ENCODE assay signal across 23 cellular contexts in the genomic region with DNA sequence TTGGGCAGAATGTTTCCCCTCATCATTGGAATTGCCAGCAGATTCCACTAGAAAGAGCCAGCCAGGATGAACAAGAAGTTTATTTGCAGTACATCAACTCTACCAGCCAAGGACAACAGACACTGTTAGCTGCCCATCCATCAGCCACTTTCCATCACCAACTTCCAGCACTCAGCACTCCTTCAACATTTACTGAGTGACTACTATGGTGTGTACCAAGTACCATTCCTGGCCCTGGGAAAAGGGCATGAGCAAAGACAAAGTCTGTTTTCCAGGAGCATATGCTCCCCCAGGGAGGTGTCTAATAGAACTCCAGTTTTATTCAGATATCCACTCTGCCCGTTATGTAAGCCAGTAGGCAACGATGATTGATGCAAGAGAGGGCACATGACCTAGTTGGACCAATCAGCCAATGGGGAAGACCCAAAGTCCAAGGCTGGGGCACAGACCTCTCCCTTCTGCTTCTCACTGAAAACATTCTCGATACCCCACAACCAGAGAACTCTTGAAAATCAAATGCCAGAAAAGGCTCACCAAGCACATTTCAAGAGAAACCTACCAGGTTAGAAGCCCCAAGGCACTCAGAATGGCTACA. TPM values are rescaled to one million over a fixed set of nuclear protein-coding genes. Genes with fewer than 3 reads are reported as not detected.
A peak's percentile ranks its signal among the peaks of the same experiment; 100 is the strongest.
DNase-seq lines count a peak whose midpoint lies in the region; ATAC-seq, FAIRE-seq and TF ChIP-seq lines count a peak whose summit lies in the region.
"Had no signal": no experiment of that assay in that cellular context is flagged by ENCODE, and none has a peak within 500 bp of the region (broad histone marks: within the 10 kb centered on the region; RNA-seq: fewer than 3 reads in every experiment).

No MANE protein-coding gene starts in this region.

- no TSS peak for BruUV-seq in HepG2 (replicated peaks; lab: Mats Ljungman, UMichigan)

- no peak for TF ChIP-seq EP300 in HepG2 (IDR thresholded peaks at IDR 0.05; ENCODE audit: low read depth in 2 of 2, low read length in 2 of 2)
- TF ChIP-seq EP300 in HepG2 (CRISPR knock-in tag; IDR thresholded peaks at IDR 0.05; ENCODE audit: borderline replicate concordance): no peak

- peaks cover 2 to 7% of the 10 kb centered on the region in 2 donors for H3K36me3 Mint-ChIP-seq in activated T-cell treated with anti-CD3 and anti-CD28 coated beads, Interleukin-2, amount 50 U/mL, for 72 hours (ENCODE audit: insufficient read depth in 2 of 2)

- no peak overlapping the region for H3K9ac ChIP-seq in Loucy (ENCODE audit: low read depth, low read length, poor library complexity, severe bottlenecking)
- no peak overlapping the region for H3K9ac ChIP-seq in HepG2 (ENCODE audit: insufficient read depth, low read depth, low read length)

- H3K27ac Mint-ChIP-seq in activated T-cell treated with anti-CD3 and anti-CD28 coated beads, Interleukin-2, amount 50 U/mL, for 72 hours: peak overlapping the region; percentile 36
- H3K27ac Mint-ChIP-seq: activated naive CD4-positive, alpha-beta T cell treated with anti-CD3 and anti-CD28 coated beads, Interleukin-2, amount 10 ng/mL, durations not matched to agents 7 days and 5 days had no signal

- peak overlapping the region; percentile 6 for H3K27ac ChIP-seq in HepG2 (ENCODE audit: extremely low read length, insufficient read depth, low read length)
- H3K27ac ChIP-seq in thyroid gland: peak overlapping the region; percentile 69 to 91 (median 82)
- H3K27ac ChIP-seq: epithelial cell of prostate, foreskin keratinocyte, tibial nerve had no signal

- ATAC-seq in activated T-cell treated with anti-CD3 and anti-CD28 coated beads, Interleukin-2, amount 50 U/mL, for 72 hours (replicated peaks in 1 of 2): no peak
- peak; percentile 36 for ATAC-seq in HepG2
- ATAC-seq in GM21786 (IDR thresholded peaks at IDR 0.05; ENCODE audit: unreplicated experiment): no peak
- ATAC-seq: foreskin keratinocyte; Panc1; stimulated activated naive B cell treated with anti-CD40 and anti-IgM and Interleukin-4, amounts not matched to agents 10 μg/mL and 1 μg/mL and 100 μg/mL, for 72 hours had no signal

- TF ChIP-seq CTCF in Loucy (conservative IDR thresholded peaks at IDR 0.05; ENCODE audit: low read length): no peak
- TF ChIP-seq CTCF in HepG2 (CRISPR knock-in tag; IDR thresholded peaks at IDR 0.05): no peak
- TF ChIP-seq CTCF in thyroid gland (IDR thresholded peaks at IDR 0.05): no peak
- no peak for TF ChIP-seq CTCF in D721Med (IDR thresholded peaks at IDR 0.05; ENCODE audit: insufficient read depth, missing control alignments)

- H3K27me3 Mint-ChIP-seq in activated T-cell treated with anti-CD3 and anti-CD28 coated beads, Interleukin-2, amount 50 U/mL, for 72 hours (ENCODE audit: low read depth): no peaks in the 10 kb centered on the region
- H3K27me3 Mint-ChIP-seq: activated naive CD4-positive, alpha-beta T cell treated with anti-CD3 and anti-CD28 coated beads, Interleukin-2, amount 10 ng/mL, durations not matched to agents 7 days and 5 days; memory B cell; stimulated activated naive B cell treated with anti-CD40 and anti-IgM and Interleukin-4, amounts not matched to agents 10 μg/mL and 1 μg/mL and 100 μg/mL, for 72 hours had no signal

- TF ChIP-seq RAD21 in HepG2 (CRISPR knock-in tag; IDR thresholded peaks at IDR 0.05): no peak

- H2AFZ ChIP-seq in Loucy (ENCODE audit: low read length): no peak overlapping the region
- H2AFZ ChIP-seq in HepG2 (ENCODE audit: low read length): no peak overlapping the region

- no peak overlapping the region for H3K4me3 Mint-ChIP-seq in activated T-cell treated with anti-CD3 and anti-CD28 coated beads, Interleukin-2, amount 50 U/mL, for 72 hours
- H3K4me3 Mint-ChIP-seq: activated naive CD4-positive, alpha-beta T cell treated with anti-CD3 and anti-CD28 coated beads, Interleukin-2, amount 10 ng/mL, durations not matched to agents 7 days and 5 days; memory B cell; nephron progenitor cell; stimulated activated naive B cell treated with anti-CD40 and anti-IgM and Interleukin-4, amounts not matched to agents 10 μg/mL and 1 μg/mL and 100 μg/mL, for 72 hours had no signal

- H3K4me1 Mint-ChIP-seq in activated T-cell treated with anti-CD3 and anti-CD28 coated beads, Interleukin-2, amount 50 U/mL, for 72 hours (ENCODE audit: low read depth): peaks cover 86% of the 10 kb centered on the region

- 73% methylated on average over 3 of the region's 3 CpGs for WGBS in HepG2 (ENCODE audit: low lambda C conversion rate)
- 76 to 77% methylated on average over 3 of the region's 3 CpGs for WGBS in thyroid gland, 2 donors

- H3K9me3 ChIP-seq in Loucy (ENCODE audit: insufficient read depth, low read depth, low read length) (no peaks in the 10 kb centered on the region), HepG2 (ENCODE audit: low read length) (no peaks in the 10 kb centered on the region), thyroid gland (no peaks in the 10 kb centered on the region)
- H3K9me3 ChIP-seq: tibial nerve had no signal

- H4K20me1 ChIP-seq in Loucy (ENCODE audit: insufficient read depth, low read length, poor library complexity, severe bottlenecking) (peaks cover 30% of the 10 kb centered on the region), HepG2 (ENCODE audit: insufficient read depth, low read length) (peaks cover 69% of the 10 kb centered on the region)

- H3K27me3 ChIP-seq in Loucy (ENCODE audit: insufficient read depth, low read length, poor library complexity, severe bottlenecking) (no peaks in the 10 kb centered on the region), HepG2 (ENCODE audit: control insufficient read depth in 1 of 2, insufficient read depth in 2 of 2, low read length in 2 of 2) (no peaks in the 10 kb centered on the region; a peak in 1 of 5 replicates), thyroid gland (no peaks in the 10 kb centered on the region)
- H3K27me3 ChIP-seq: foreskin keratinocyte, tibial nerve had no signal

- DNase-seq in activated T-cell treated with anti-CD3 and anti-CD28 coated beads, Interleukin-2, amount 50 U/mL, for 72 hours: no peak
- no peak for DNase-seq in activated T-cell treated with anti-CD3 and anti-CD28 coated beads for 4 hours
- DNase-seq in HepG2 (ENCODE audit: low spot score): peak; percentile 34
- no peak for DNase-seq in thyroid gland
- DNase-seq in D721Med (ENCODE audit: insufficient read length, low spot score): no peak
- no peak for DNase-seq in OCI-M2 (lab: John Stamatoyannopoulos, UW; ENCODE audit: unreplicated experiment)
- DNase-seq: activated CD4-positive, CD25-positive, alpha-beta regulatory T cell treated with anti-CD3 and anti-CD28 coated beads, Interleukin-2, amount 50 U/mL, for 72 hours; activated naive CD4-positive, alpha-beta T cell treated with anti-CD3 and anti-CD28 coated beads, Interleukin-2, amount 10 ng/mL, durations not matched to agents 7 days and 5 days; DMS79 treated with DMSO at 0.1 percent for 48 hours; foreskin keratinocyte; kidney; NCI-H1694 treated with DMSO at 0.1 percent for 48 hours; nephron progenitor cell; stimulated activated CD4-positive, alpha-beta T cell treated with anti-CD3 and anti-CD28 coated beads, Interleukin-15, amount 100 ng/mL, for 24 hours; stimulated activated naive B cell treated with anti-CD40 and anti-IgM and Interleukin-4, amounts not matched to agents 10 μg/mL and 1 μg/mL and 100 μg/mL, for 72 hours had no signal

- CTCF ChIA-PET in HepG2 (lab: Yijun Ruan, JAX; ENCODE audit: low intra/inter-chr PET ratio, low total read pairs): no interaction called here

- peaks cover 89% of the 10 kb centered on the region for H3K79me2 ChIP-seq in Loucy (ENCODE audit: insufficient read depth, low read length)
- H3K79me2 ChIP-seq in HepG2 (ENCODE audit: insufficient read depth, low read length): peaks cover 98% of the 10 kb centered on the region

- H3K4me1 ChIP-seq in Loucy (ENCODE audit: insufficient read depth, low read length, poor library complexity, severe bottlenecking) (peaks cover 55% of the 10 kb centered on the region), HepG2 (ENCODE audit: insufficient read depth, low read length) (peaks cover 71% of the 10 kb centered on the region), thyroid gland (peaks cover 88 to 92% of the 10 kb centered on the region in 2 donors)

- peaks cover 6% of the 10 kb centered on the region; the same call in 1 of the 2 replicates for H3K36me3 ChIP-seq in Loucy (ENCODE audit: insufficient read depth, low read length)
- peaks cover 6 to 45% of the 10 kb centered on the region in 2 experiments; a peak in 4 of 5 replicates for H3K36me3 ChIP-seq in HepG2 (replicated peaks in 1 of 2; ENCODE audit: control insufficient read depth in 1 of 2, insufficient read depth in 2 of 2, low read length in 2 of 2)
- H3K36me3 ChIP-seq in thyroid gland: no peaks in the 10 kb centered on the region

- intact Hi-C loops in HepG2 (cut with micrococcal nuclease; ENCODE audit: unreplicated experiment): no loop called here
- intact Hi-C loops in thyroid gland (cut with DNase I): no loop called here

- no peaks in the 10 kb centered on the region for H3K9me2 ChIP-seq in Loucy (replicated peaks; ENCODE audit: low read depth, low read length)

- FAIRE-seq in HepG2 (lab: Jason Lieb, UNC): no peak
- no peak for FAIRE-seq in D721Med (lab: Jason Lieb, UNC)
- FAIRE-seq: H54, kidney had no signal

- in situ Hi-C loops in HepG2 (cut with HindIII; ENCODE audit: extremely low pct_ligation_motif_present, low pct_unique_long_range_greater_than_20kb): no loop called here

- POLR2A ChIA-PET in HepG2 (lab: Yijun Ruan, JAX): no interaction called here

- H3K4me2 ChIP-seq in Loucy (ENCODE audit: low read depth, low read length, poor library complexity, severe bottlenecking) (peak overlapping the region; percentile 29), HepG2 (ENCODE audit: low read depth, low read length) (0 out of 2 replicates have a peak overlapping the region, but pooled peaks have one; percentile 6)

- TF ChIP-seq POLR2A in HepG2 (IDR thresholded peaks at IDR 0.05; ENCODE audit: insufficient read depth in 1 of 2, low read depth in 2 of 2, low read length in 2 of 2) (no peak), thyroid gland (IDR thresholded peaks at IDR 0.05) (no peak)

- H3K4me3 ChIP-seq in Loucy (ENCODE audit: low read length, poor library complexity, severe bottlenecking) (no peak overlapping the region), HepG2 (replicated peaks in 1 of 3; ENCODE audit: insufficient read depth in 1 of 3, low read depth in 2 of 3, low read length in 3 of 3) (no peak overlapping the region), thyroid gland (replicated peaks in 1 of 3) (no peak overlapping the region)
- H3K4me3 ChIP-seq: tibial nerve had no signal

- no peaks in the 10 kb centered on the region; the same call in 1 of the 2 replicates for H3F3A ChIP-seq in Loucy (ENCODE audit: low read depth)

- H3K9me3 Mint-ChIP-seq in activated T-cell treated with anti-CD3 and anti-CD28 coated beads, Interleukin-2, amount 50 U/mL, for 72 hours: no peaks in the 10 kb centered on the region
- H3K9me3 Mint-ChIP-seq: activated naive CD4-positive, alpha-beta T cell treated with anti-CD3 and anti-CD28 coated beads, Interleukin-2, amount 10 ng/mL, durations not matched to agents 7 days and 5 days; brain; memory B cell; stimulated activated naive B cell treated with anti-CD40 and anti-IgM and Interleukin-4, amounts not matched to agents 10 μg/mL and 1 μg/mL and 100 μg/mL, for 72 hours had no signal

RNA-seq across cellular contexts. Expression of a gene that starts 7.5 kb away (rescaled TPM):
- total RNA-seq in activated T-cell treated with anti-CD3 and anti-CD28 coated beads, Interleukin-2, amount 50 U/mL, for 72 hours: 10 to 100 TPM; 30.7 to 36.6 TPM
- total RNA-seq in HepG2 (2016; rRNA removed; fragmentation: Illumina TruSeq; extraction: Trizol) (29.2 and 36.7 TPM in 2 replicates), thyroid gland (100 to 1,000 TPM in 2 of 4 donors, 10 to 100 TPM in 2; 63.8 to 139 (median 107) TPM)
- 7.9 and 8.8 TPM in 2 replicates for total RNA-seq in HepG2 (2016; cell fraction: cytosol; rRNA removed; fragmentation: Illumina TruSeq; extraction: Trizol; ENCODE audit: low read depth)
- total RNA-seq in HepG2 (2016; cell fraction: insoluble cytoplasmic fraction; rRNA removed; fragmentation: Illumina TruSeq; extraction: Trizol): 29.9 and 34.4 TPM in 2 replicates
- total RNA-seq in HepG2 (2016; cell fraction: membrane; rRNA removed; fragmentation: Illumina TruSeq; extraction: Trizol): 34.9 and 37.0 TPM in 2 replicates
- 23.0 and 28.4 TPM in 2 replicates for total RNA-seq in HepG2 (2016; cell fraction: nucleus; rRNA removed; fragmentation: Illumina TruSeq; extraction: Trizol)
- polyA plus RNA-seq in HepG2 (2011; rRNA removed): 21.5 and 29.9 TPM in 2 replicates
- polyA plus RNA-seq in HepG2 (2011; cell fraction: cytosol; rRNA removed): 22.7 and 25.6 TPM in 2 replicates
- 30.9 and 31.6 TPM in 2 replicates for polyA plus RNA-seq in HepG2 (2011; cell fraction: nucleus; rRNA removed)
- 24.0 and 24.5 TPM in 2 replicates for polyA plus RNA-seq in HepG2 (2012)
- polyA plus RNA-seq in HepG2 (2016; cell fraction: cytosol; fragmentation: Illumina TruSeq; extraction: Trizol; ENCODE audit: low read depth): 7.9 and 9.2 TPM in 2 replicates
- polyA plus RNA-seq in HepG2 (2016; cell fraction: insoluble cytoplasmic fraction; fragmentation: Illumina TruSeq; extraction: Trizol; ENCODE audit: low read depth): 41.6 and 52.8 TPM in 2 replicates
- 29.8 and 32.4 TPM in 2 replicates for polyA plus RNA-seq in HepG2 (2016; cell fraction: membrane; fragmentation: Illumina TruSeq; extraction: Trizol; ENCODE audit: low read depth)
- polyA plus RNA-seq in HepG2 (2016; cell fraction: nucleus; fragmentation: Illumina TruSeq; extraction: Trizol; ENCODE audit: insufficient read depth, low read depth): 44.6 and 49.3 TPM in 2 replicates
- polyA minus RNA-seq in HepG2 (2011; rRNA and poly(A)+ RNA removed; ENCODE audit: low replicate concordance): 34.3 and 50.7 TPM in 2 replicates
- polyA minus RNA-seq in HepG2 (2011; cell fraction: cytosol; rRNA and poly(A)+ RNA removed): 15.3 and 17.9 TPM in 2 replicates
- 14.4 and 14.7 TPM in 2 replicates for polyA minus RNA-seq in HepG2 (2011; cell fraction: nucleus; rRNA and poly(A)+ RNA removed)

RNA-seq across cellular contexts. Expression of a gene that starts 8.3 kb away (rescaled TPM):
- 10 to 100 TPM; 27.1 to 27.2 TPM for total RNA-seq in activated T-cell treated with anti-CD3 and anti-CD28 coated beads, Interleukin-2, amount 50 U/mL, for 72 hours
- total RNA-seq in HepG2 (2016; rRNA removed; fragmentation: Illumina TruSeq; extraction: Trizol): 79.7 and 107 TPM in 2 replicates
- total RNA-seq in HepG2 (2016; cell fraction: cytosol; rRNA removed; fragmentation: Illumina TruSeq; extraction: Trizol; ENCODE audit: low read depth): 29.3 and 31.9 TPM in 2 replicates
- 80.6 and 113 TPM in 2 replicates for total RNA-seq in HepG2 (2016; cell fraction: insoluble cytoplasmic fraction; rRNA removed; fragmentation: Illumina TruSeq; extraction: Trizol)
- 28.9 and 33.0 TPM in 2 replicates for total RNA-seq in HepG2 (2016; cell fraction: membrane; rRNA removed; fragmentation: Illumina TruSeq; extraction: Trizol)
- 29.8 and 31.8 TPM in 2 replicates for total RNA-seq in HepG2 (2016; cell fraction: nucleus; rRNA removed; fragmentation: Illumina TruSeq; extraction: Trizol)
- polyA plus RNA-seq in HepG2 (2011; rRNA removed): 38.2 and 42.7 TPM in 2 replicates
- 25.2 and 25.5 TPM in 2 replicates for polyA plus RNA-seq in HepG2 (2011; cell fraction: cytosol; rRNA removed)
- 9.5 and 11.2 TPM in 2 replicates for polyA plus RNA-seq in HepG2 (2011; cell fraction: nucleus; rRNA removed)
- polyA plus RNA-seq in HepG2 (2012): 32.8 and 36.4 TPM in 2 replicates
- polyA plus RNA-seq in HepG2 (2016; cell fraction: cytosol; fragmentation: Illumina TruSeq; extraction: Trizol; ENCODE audit: low read depth): 29.8 and 33.0 TPM in 2 replicates
- 106 and 109 TPM in 2 replicates for polyA plus RNA-seq in HepG2 (2016; cell fraction: insoluble cytoplasmic fraction; fragmentation: Illumina TruSeq; extraction: Trizol; ENCODE audit: low read depth)
- 24.7 and 29.2 TPM in 2 replicates for polyA plus RNA-seq in HepG2 (2016; cell fraction: membrane; fragmentation: Illumina TruSeq; extraction: Trizol; ENCODE audit: low read depth)
- polyA plus RNA-seq in HepG2 (2016; cell fraction: nucleus; fragmentation: Illumina TruSeq; extraction: Trizol; ENCODE audit: insufficient read depth, low read depth): 48.5 and 49.1 TPM in 2 replicates
- 7.4 and 19.3 TPM in 2 replicates for polyA minus RNA-seq in HepG2 (2011; rRNA and poly(A)+ RNA removed; ENCODE audit: low replicate concordance)
- polyA minus RNA-seq in HepG2 (2011; cell fraction: cytosol; rRNA and poly(A)+ RNA removed): 4.8 and 7.9 TPM in 2 replicates
- polyA minus RNA-seq in HepG2 (2011; cell fraction: nucleus; rRNA and poly(A)+ RNA removed): 5.7 and 7.7 TPM in 2 replicates
- 10 to 100 TPM; 37.5 to 69.3 (median 48.7) TPM for total RNA-seq in thyroid gland

RNA-seq across cellular contexts. Expression of a gene that starts 23.5 kb away (rescaled TPM):
- 10 to 100 TPM; 34.3 to 40.6 TPM for total RNA-seq in activated T-cell treated with anti-CD3 and anti-CD28 coated beads, Interleukin-2, amount 50 U/mL, for 72 hours
- total RNA-seq in HepG2 (2016; rRNA removed; fragmentation: Illumina TruSeq; extraction: Trizol) (26.4 and 31.5 TPM in 2 replicates), thyroid gland (10 to 100 TPM; 66.9 to 90.0 (median 83.1) TPM)
- total RNA-seq in HepG2 (2016; cell fraction: cytosol; rRNA removed; fragmentation: Illumina TruSeq; extraction: Trizol; ENCODE audit: low read depth): 19.2 and 24.5 TPM in 2 replicates
- 27.8 and 30.9 TPM in 2 replicates for total RNA-seq in HepG2 (2016; cell fraction: insoluble cytoplasmic fraction; rRNA removed; fragmentation: Illumina TruSeq; extraction: Trizol)
- 35.7 and 36.0 TPM in 2 replicates for total RNA-seq in HepG2 (2016; cell fraction: membrane; rRNA removed; fragmentation: Illumina TruSeq; extraction: Trizol)
- 13.4 and 13.8 TPM in 2 replicates for total RNA-seq in HepG2 (2016; cell fraction: nucleus; rRNA removed; fragmentation: Illumina TruSeq; extraction: Trizol)
- 23.4 and 27.8 TPM in 2 replicates for polyA plus RNA-seq in HepG2 (2011; rRNA removed)
- polyA plus RNA-seq in HepG2 (2011; cell fraction: cytosol; rRNA removed): 27.6 and 28.2 TPM in 2 replicates
- 12.1 and 16.9 TPM in 2 replicates for polyA plus RNA-seq in HepG2 (2011; cell fraction: nucleus; rRNA removed)
- polyA plus RNA-seq in HepG2 (2012): 23.3 and 26.0 TPM in 2 replicates
- 21.4 and 27.7 TPM in 2 replicates for polyA plus RNA-seq in HepG2 (2016; cell fraction: cytosol; fragmentation: Illumina TruSeq; extraction: Trizol; ENCODE audit: low read depth)
- 35.6 and 37.2 TPM in 2 replicates for polyA plus RNA-seq in HepG2 (2016; cell fraction: insoluble cytoplasmic fraction; fragmentation: Illumina TruSeq; extraction: Trizol; ENCODE audit: low read depth)
- polyA plus RNA-seq in HepG2 (2016; cell fraction: membrane; fragmentation: Illumina TruSeq; extraction: Trizol; ENCODE audit: low read depth): 32.9 and 37.0 TPM in 2 replicates
- polyA plus RNA-seq in HepG2 (2016; cell fraction: nucleus; fragmentation: Illumina TruSeq; extraction: Trizol; ENCODE audit: insufficient read depth, low read depth): 23.0 and 28.6 TPM in 2 replicates
- 31.0 and 68.1 TPM in 2 replicates for polyA minus RNA-seq in HepG2 (2011; rRNA and poly(A)+ RNA removed; ENCODE audit: low replicate concordance)
- 13.9 and 22.2 TPM in 2 replicates for polyA minus RNA-seq in HepG2 (2011; cell fraction: cytosol; rRNA and poly(A)+ RNA removed)
- polyA minus RNA-seq in HepG2 (2011; cell fraction: nucleus; rRNA and poly(A)+ RNA removed): 15.3 and 16.1 TPM in 2 replicates

RNA-seq across cellular contexts. Expression of a gene that starts 55.0 kb away (rescaled TPM):
- 10 to 100 TPM; 68.3 to 78.6 TPM for total RNA-seq in activated T-cell treated with anti-CD3 and anti-CD28 coated beads, Interleukin-2, amount 50 U/mL, for 72 hours
- total RNA-seq in HepG2 (2016; rRNA removed; fragmentation: Illumina TruSeq; extraction: Trizol) (51.1 and 58.2 TPM in 2 replicates), thyroid gland (10 to 100 TPM; 29.3 to 52.7 (median 44.2) TPM)
- total RNA-seq in HepG2 (2016; cell fraction: cytosol; rRNA removed; fragmentation: Illumina TruSeq; extraction: Trizol; ENCODE audit: low read depth): 23.2 and 32.3 TPM in 2 replicates
- total RNA-seq in HepG2 (2016; cell fraction: insoluble cytoplasmic fraction; rRNA removed; fragmentation: Illumina TruSeq; extraction: Trizol): 55.2 and 58.4 TPM in 2 replicates
- total RNA-seq in HepG2 (2016; cell fraction: membrane; rRNA removed; fragmentation: Illumina TruSeq; extraction: Trizol): 29.0 and 30.3 TPM in 2 replicates
- total RNA-seq in HepG2 (2016; cell fraction: nucleus; rRNA removed; fragmentation: Illumina TruSeq; extraction: Trizol): 29.6 and 37.6 TPM in 2 replicates
- 45.0 and 47.9 TPM in 2 replicates for polyA plus RNA-seq in HepG2 (2011; rRNA removed)
- 41.5 and 49.4 TPM in 2 replicates for polyA plus RNA-seq in HepG2 (2011; cell fraction: cytosol; rRNA removed)
- 42.9 and 51.2 TPM in 2 replicates for polyA plus RNA-seq in HepG2 (2011; cell fraction: nucleus; rRNA removed)
- polyA plus RNA-seq in HepG2 (2012): 29.1 and 43.9 TPM in 2 replicates
- polyA plus RNA-seq in HepG2 (2016; cell fraction: cytosol; fragmentation: Illumina TruSeq; extraction: Trizol; ENCODE audit: low read depth): 54.2 and 76.9 TPM in 2 replicates
- polyA plus RNA-seq in HepG2 (2016; cell fraction: insoluble cytoplasmic fraction; fragmentation: Illumina TruSeq; extraction: Trizol; ENCODE audit: low read depth): 87.5 and 96.2 TPM in 2 replicates
- polyA plus RNA-seq in HepG2 (2016; cell fraction: membrane; fragmentation: Illumina TruSeq; extraction: Trizol; ENCODE audit: low read depth): 46.8 and 50.4 TPM in 2 replicates
- polyA plus RNA-seq in HepG2 (2016; cell fraction: nucleus; fragmentation: Illumina TruSeq; extraction: Trizol; ENCODE audit: insufficient read depth, low read depth): 73.9 and 75.5 TPM in 2 replicates
- polyA minus RNA-seq in HepG2 (2011; rRNA and poly(A)+ RNA removed; ENCODE audit: low replicate concordance): 41.3 and 201 TPM in 2 replicates
- 13.8 and 14.2 TPM in 2 replicates for polyA minus RNA-seq in HepG2 (2011; cell fraction: cytosol; rRNA and poly(A)+ RNA removed)
- 32.1 and 32.2 TPM in 2 replicates for polyA minus RNA-seq in HepG2 (2011; cell fraction: nucleus; rRNA and poly(A)+ RNA removed)

RNA-seq across cellular contexts. Expression of a gene that starts 55.7 kb away (rescaled TPM):
- total RNA-seq in activated T-cell treated with anti-CD3 and anti-CD28 coated beads, Interleukin-2, amount 50 U/mL, for 72 hours: 100 to 1,000 TPM; 119 to 144 TPM
- total RNA-seq in HepG2 (2016; rRNA removed; fragmentation: Illumina TruSeq; extraction: Trizol) (34.8 and 36.3 TPM in 2 replicates), thyroid gland (1 to 10 TPM in 2 of 4 donors, under 1 TPM in 1, not detected in 1; 0.24 to 1.9 (median 1.7) TPM)
- total RNA-seq in HepG2 (2016; cell fraction: cytosol; rRNA removed; fragmentation: Illumina TruSeq; extraction: Trizol; ENCODE audit: low read depth): 5.0 and 6.1 TPM in 2 replicates
- 31.8 and 36.3 TPM in 2 replicates for total RNA-seq in HepG2 (2016; cell fraction: insoluble cytoplasmic fraction; rRNA removed; fragmentation: Illumina TruSeq; extraction: Trizol)
- total RNA-seq in HepG2 (2016; cell fraction: membrane; rRNA removed; fragmentation: Illumina TruSeq; extraction: Trizol): 8.7 and 9.6 TPM in 2 replicates
- total RNA-seq in HepG2 (2016; cell fraction: nucleus; rRNA removed; fragmentation: Illumina TruSeq; extraction: Trizol): 33.9 and 34.5 TPM in 2 replicates
- 11.0 and 14.4 TPM in 2 replicates for polyA plus RNA-seq in HepG2 (2011; rRNA removed)
- 9.7 and 11.5 TPM in 2 replicates for polyA plus RNA-seq in HepG2 (2011; cell fraction: cytosol; rRNA removed)
- 21.8 and 33.5 TPM in 2 replicates for polyA plus RNA-seq in HepG2 (2011; cell fraction: nucleus; rRNA removed)
- 4.7 and 9.8 TPM in 2 replicates for polyA plus RNA-seq in HepG2 (2012)
- polyA plus RNA-seq in HepG2 (2016; cell fraction: cytosol; fragmentation: Illumina TruSeq; extraction: Trizol; ENCODE audit: low read depth): 4.3 and 4.5 TPM in 2 replicates
- 29.4 and 30.1 TPM in 2 replicates for polyA plus RNA-seq in HepG2 (2016; cell fraction: insoluble cytoplasmic fraction; fragmentation: Illumina TruSeq; extraction: Trizol; ENCODE audit: low read depth)
- 6.4 and 6.7 TPM in 2 replicates for polyA plus RNA-seq in HepG2 (2016; cell fraction: membrane; fragmentation: Illumina TruSeq; extraction: Trizol; ENCODE audit: low read depth)
- 69.2 and 76.1 TPM in 2 replicates for polyA plus RNA-seq in HepG2 (2016; cell fraction: nucleus; fragmentation: Illumina TruSeq; extraction: Trizol; ENCODE audit: insufficient read depth, low read depth)
- polyA minus RNA-seq in HepG2 (2011; rRNA and poly(A)+ RNA removed; ENCODE audit: low replicate concordance): 15.8 and 70.6 TPM in 2 replicates
- 4.4 and 6.0 TPM in 2 replicates for polyA minus RNA-seq in HepG2 (2011; cell fraction: cytosol; rRNA and poly(A)+ RNA removed)
- 15.7 and 19.4 TPM in 2 replicates for polyA minus RNA-seq in HepG2 (2011; cell fraction: nucleus; rRNA and poly(A)+ RNA removed)
